24 cellular contexts compared by ENCODE assay signal in the genomic region with DNA sequence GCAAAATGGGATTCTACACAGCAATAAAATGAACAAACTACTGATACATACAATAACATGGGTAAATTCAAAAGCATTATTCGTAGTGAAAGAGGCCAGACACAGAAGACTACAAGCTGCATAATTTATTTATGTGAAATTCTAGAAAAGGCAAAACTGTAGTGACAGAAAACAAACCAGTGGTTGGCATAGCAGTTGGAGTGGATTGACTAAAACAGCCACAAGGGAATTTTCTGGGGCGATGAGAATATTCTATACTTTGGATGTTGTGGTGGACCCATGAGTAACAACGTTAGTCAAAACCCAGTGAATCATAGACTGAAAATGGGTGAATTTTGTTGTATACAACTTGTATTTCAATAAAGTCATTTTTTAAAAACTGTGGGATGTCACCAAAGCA.
DNase-seq lines count a peak whose midpoint lies in the region; ATAC-seq, FAIRE-seq and TF ChIP-seq lines count a peak whose summit lies in the region.
"Had no signal": no experiment of that assay in that cellular context is flagged by ENCODE, and none has a peak within 500 bp of the region (broad histone marks: within the 10 kb centered on the region; RNA-seq: fewer than 3 reads in every experiment).

No MANE protein-coding gene starts in this region.

- no peak overlapping the region for H3K27ac Mint-ChIP-seq in activated CD4-positive, alpha-beta T cell treated with anti-CD3 and anti-CD28 coated beads for 36 hours
- H3K27ac Mint-ChIP-seq in activated T-cell treated with anti-CD3 and anti-CD28 coated beads, Interleukin-2, amount 50 U/mL, for 72 hours: peak overlapping the region; percentile 77
- no peak overlapping the region for H3K27ac Mint-ChIP-seq in activated T-helper 17 cell treated with anti-CD3 and anti-CD28 coated beads, Interleukin-2, amount 50 U/mL, for 72 hours
- H3K27ac Mint-ChIP-seq: B cell; CD4-positive, alpha-beta T cell; CD8-positive, alpha-beta T cell had no signal

- no peaks in the 10 kb centered on the region for H3K4me1 Mint-ChIP-seq in activated CD4-positive, alpha-beta T cell treated with anti-CD3 and anti-CD28 coated beads for 36 hours
- H3K4me1 Mint-ChIP-seq in activated T-cell treated with anti-CD3 and anti-CD28 coated beads, Interleukin-2, amount 50 U/mL, for 72 hours (ENCODE audit: low read depth): no peaks in the 10 kb centered on the region
- no peaks in the 10 kb centered on the region for H3K4me1 Mint-ChIP-seq in activated T-helper 17 cell treated with anti-CD3 and anti-CD28 coated beads, Interleukin-2, amount 50 U/mL, for 72 hours
- H3K4me1 Mint-ChIP-seq: B cell had no signal

- peaks cover 36% of the 10 kb centered on the region for H3K9me3 Mint-ChIP-seq in activated CD4-positive, alpha-beta T cell treated with anti-CD3 and anti-CD28 coated beads for 36 hours (ENCODE audit: low read depth)
- peaks cover 9 to 15% of the 10 kb centered on the region in 2 donors for H3K9me3 Mint-ChIP-seq in activated T-cell treated with anti-CD3 and anti-CD28 coated beads, Interleukin-2, amount 50 U/mL, for 72 hours
- peaks cover 33% of the 10 kb centered on the region for H3K9me3 Mint-ChIP-seq in activated T-helper 17 cell treated with anti-CD3 and anti-CD28 coated beads, Interleukin-2, amount 50 U/mL, for 72 hours

- DNase-seq in activated CD4-positive, alpha-beta T cell treated with anti-CD3 and anti-CD28 coated beads for 36 hours: no peak
- DNase-seq in activated CD4-positive, alpha-beta T cell treated with anti-CD3 and anti-CD28 coated beads for 48 hours: no peak
- peak; percentile 3 to 4 for DNase-seq in activated T-cell treated with anti-CD3 and anti-CD28 coated beads, Interleukin-2, amount 50 U/mL, for 72 hours
- DNase-seq in activated T-cell treated with anti-CD3 and anti-CD28 coated beads, Interleukin-2, amount 50 U/mL, for 48 hours: no peak
- no peak for DNase-seq in D721Med (ENCODE audit: insufficient read length, low spot score)
- DNase-seq: AML-193; Caco-2; Calu3; CD4-positive, alpha-beta T cell; CD8-positive, alpha-beta T cell; DMS 273 treated with DMSO at 0.1 percent for 48 hours; DMS153; DMS53; DMS79; DND-41; EL; GDM1 had no signal

- peak; percentile 64 for ATAC-seq in activated CD4-positive, alpha-beta T cell treated with anti-CD3 and anti-CD28 coated beads for 36 hours
- ATAC-seq in activated T-cell treated with anti-CD3 and anti-CD28 coated beads, Interleukin-2, amount 50 U/mL, for 72 hours (replicated peaks in 1 of 2): peak; percentile 82 to 90
- peak; percentile 92 for ATAC-seq in activated T-helper 17 cell treated with anti-CD3 and anti-CD28 coated beads, Interleukin-2, amount 50 U/mL, for 72 hours (replicated peaks)
- ATAC-seq in SK-N-SH treated with all-trans-retinoic acid at 6 μM for 48 hours (no peak), GM19351 (IDR thresholded peaks at IDR 0.05; ENCODE audit: unreplicated experiment) (no peak)
- ATAC-seq: A549; CD8-positive, alpha-beta T cell had no signal

- intact Hi-C loops in activated CD4-positive, alpha-beta T cell treated with anti-CD3 and anti-CD28 coated beads for 36 hours (cut with DNase I, micrococcal nuclease): no loop called here

- no peak overlapping the region for H3K4me3 Mint-ChIP-seq in activated CD4-positive, alpha-beta T cell treated with anti-CD3 and anti-CD28 coated beads for 36 hours
- peak overlapping the region in 1 of 2 donors; percentile 31 for H3K4me3 Mint-ChIP-seq in activated T-cell treated with anti-CD3 and anti-CD28 coated beads, Interleukin-2, amount 50 U/mL, for 72 hours
- H3K4me3 Mint-ChIP-seq in activated T-helper 17 cell treated with anti-CD3 and anti-CD28 coated beads, Interleukin-2, amount 50 U/mL, for 72 hours: no peak overlapping the region
- H3K4me3 Mint-ChIP-seq: B cell; CD4-positive, alpha-beta T cell; CD8-positive, alpha-beta T cell had no signal

- CTCF ChIA-PET in activated CD4-positive, alpha-beta T cell treated with anti-CD3 and anti-CD28 coated beads for 36 hours (lab: Charles Lee): interaction anchor here (0.6 to 0.7 kb wide), 2 partner anchors 9 to 615 kb away, joined by 3 read pairs; no protein-coding TSS in a partner anchor

- H3K27me3 Mint-ChIP-seq in activated CD4-positive, alpha-beta T cell treated with anti-CD3 and anti-CD28 coated beads for 36 hours: peaks cover 11% of the 10 kb centered on the region
- H3K27me3 Mint-ChIP-seq in activated T-cell treated with anti-CD3 and anti-CD28 coated beads, Interleukin-2, amount 50 U/mL, for 72 hours (ENCODE audit: low read depth): peaks cover 22% of the 10 kb centered on the region
- H3K27me3 Mint-ChIP-seq in activated T-helper 17 cell treated with anti-CD3 and anti-CD28 coated beads, Interleukin-2, amount 50 U/mL, for 72 hours: peaks cover 23% of the 10 kb centered on the region

- H3K36me3 Mint-ChIP-seq in activated CD4-positive, alpha-beta T cell treated with anti-CD3 and anti-CD28 coated beads for 36 hours (ENCODE audit: low read depth): peaks cover 2% of the 10 kb centered on the region
- H3K36me3 Mint-ChIP-seq in activated T-cell treated with anti-CD3 and anti-CD28 coated beads, Interleukin-2, amount 50 U/mL, for 72 hours (ENCODE audit: insufficient read depth in 2 of 2): peaks cover 12 to 26% of the 10 kb centered on the region in 2 donors
- no peaks in the 10 kb centered on the region for H3K36me3 Mint-ChIP-seq in activated T-helper 17 cell treated with anti-CD3 and anti-CD28 coated beads, Interleukin-2, amount 50 U/mL, for 72 hours (ENCODE audit: low read depth)
- H3K36me3 Mint-ChIP-seq: CD8-positive, alpha-beta T cell had no signal

- peak; percentile 41 for FAIRE-seq in D721Med (lab: Jason Lieb, UNC)
- FAIRE-seq: A549, GM12891, GM19239 had no signal

- POLR2A ChIA-PET in activated CD4-positive, alpha-beta T cell treated with anti-CD3 and anti-CD28 coated beads for 36 hours (lab: Charles Lee): no interaction called here

- TF ChIP-seq CTCF in D721Med (IDR thresholded peaks at IDR 0.05; ENCODE audit: insufficient read depth, missing control alignments): no peak

TF ChIP-seq in SK-N-SH treated with all-trans-retinoic acid at 6 μM for 48 hours, 23 proteins besides CTCF, POLR2A, EP300 and RAD21:
- TF ChIP-seq POU6F1 (CRISPR knock-in tag; IDR thresholded peaks at IDR 0.05; ENCODE audit: borderline replicate concordance, low read depth) (no peak), ZC3H10 (CRISPR knock-in tag; IDR thresholded peaks at IDR 0.05) (no peak), RARB (CRISPR knock-in tag; IDR thresholded peaks at IDR 0.05) (no peak), ZNF70 (CRISPR knock-in tag; IDR thresholded peaks at IDR 0.05) (no peak), ZFP3 (CRISPR knock-in tag; IDR thresholded peaks at IDR 0.05) (no peak), ZNF565 (CRISPR knock-in tag; conservative IDR thresholded peaks at IDR 0.05; ENCODE audit: low read depth) (no peak), ZFP30 (CRISPR knock-in tag; IDR thresholded peaks at IDR 0.05) (no peak), CREB5 (CRISPR knock-in tag; IDR thresholded peaks at IDR 0.05; ENCODE audit: low read depth) (no peak), SNAI2 (CRISPR knock-in tag; IDR thresholded peaks at IDR 0.05) (no peak), CSRNP3 (CRISPR knock-in tag; IDR thresholded peaks at IDR 0.05) (no peak)

Comparison
In these comparisons a context has a peak if more than half of its experiments do, and no peak if none do; other contexts are left out.
1. DNase-seq: peak in activated T-cell treated with anti-CD3 and anti-CD28 coated beads, Interleukin-2, amount 50 U/mL, for 72 hours (2 of 2); none in activated CD4-positive, alpha-beta T cell treated with anti-CD3 and anti-CD28 coated beads for 36 hours (single experiment), activated CD4-positive, alpha-beta T cell treated with anti-CD3 and anti-CD28 coated beads for 48 hours (single experiment), activated T-cell treated with anti-CD3 and anti-CD28 coated beads, Interleukin-2, amount 50 U/mL, for 48 hours (0 of 2) and D721Med (single experiment).
2. ATAC-seq: peak in activated CD4-positive, alpha-beta T cell treated with anti-CD3 and anti-CD28 coated beads for 36 hours (single experiment), activated T-cell treated with anti-CD3 and anti-CD28 coated beads, Interleukin-2, amount 50 U/mL, for 72 hours (2 of 2) and activated T-helper 17 cell treated with anti-CD3 and anti-CD28 coated beads, Interleukin-2, amount 50 U/mL, for 72 hours (single experiment); none in SK-N-SH treated with all-trans-retinoic acid at 6 μM for 48 hours (single experiment) and GM19351 (single experiment).